ENCODE assay signal across 18 cellular contexts in the genomic region with DNA sequence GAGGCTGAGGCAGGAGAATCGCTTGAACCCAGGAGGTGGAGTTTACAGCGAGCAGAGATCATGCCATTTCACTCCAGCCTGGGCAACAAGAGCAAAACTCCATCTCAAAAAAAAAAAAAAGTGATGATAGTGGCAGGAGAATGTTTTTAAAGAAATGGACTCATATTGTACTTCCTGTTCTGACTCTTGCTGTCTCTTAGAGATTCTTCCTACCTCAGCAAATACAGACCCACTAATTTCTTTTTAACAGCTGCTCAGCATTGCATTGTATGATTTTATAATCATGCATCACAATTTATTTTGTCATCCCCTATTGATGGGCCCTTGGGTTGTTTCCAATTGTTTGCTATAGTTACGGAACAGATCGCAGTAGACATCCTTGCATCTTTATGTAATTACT. TPM values are rescaled to one million over a fixed set of nuclear protein-coding genes. Genes with fewer than 3 reads are reported as not detected.
DNase-seq lines count a peak whose midpoint lies in the region; ATAC-seq and TF ChIP-seq lines count a peak whose summit lies in the region.
"Had no signal": no experiment of that assay in that cellular context is flagged by ENCODE, and none has a peak within 500 bp of the region (broad histone marks: within the 10 kb centered on the region; RNA-seq: fewer than 3 reads in every experiment).

No MANE protein-coding gene starts in this region.

- peak overlapping the region; percentile 38 for H3K27ac Mint-ChIP-seq in activated CD8-positive, alpha-beta memory T cell treated with anti-CD3 and anti-CD28 coated beads, Interleukin-2, amount 10 ng/mL, durations not matched to agents 7 days and 5 days
- peak overlapping the region; percentile 88 for H3K27ac Mint-ChIP-seq in T-helper 17 cell

- peaks cover 43% of the 10 kb centered on the region for H3K4me1 Mint-ChIP-seq in activated CD8-positive, alpha-beta memory T cell treated with anti-CD3 and anti-CD28 coated beads, Interleukin-2, amount 10 ng/mL, durations not matched to agents 7 days and 5 days
- H3K4me1 Mint-ChIP-seq in T-helper 17 cell = peaks cover 34% of the 10 kb centered on the region

- H3K27me3 Mint-ChIP-seq in activated CD8-positive, alpha-beta memory T cell treated with anti-CD3 and anti-CD28 coated beads, Interleukin-2, amount 10 ng/mL, durations not matched to agents 7 days and 5 days = no peaks in the 10 kb centered on the region
- H3K27me3 Mint-ChIP-seq in T-helper 17 cell = no peaks in the 10 kb centered on the region
- H3K27me3 Mint-ChIP-seq: CD8-positive, alpha-beta memory T cell had no signal

- no peak overlapping the region for H3K4me3 Mint-ChIP-seq in activated CD8-positive, alpha-beta memory T cell treated with anti-CD3 and anti-CD28 coated beads, Interleukin-2, amount 10 ng/mL, durations not matched to agents 7 days and 5 days
- peak overlapping the region; percentile 61 for H3K4me3 Mint-ChIP-seq in T-helper 17 cell

- H3K36me3 Mint-ChIP-seq in activated CD8-positive, alpha-beta memory T cell treated with anti-CD3 and anti-CD28 coated beads, Interleukin-2, amount 10 ng/mL, durations not matched to agents 7 days and 5 days = peaks cover 30% of the 10 kb centered on the region
- H3K36me3 Mint-ChIP-seq in T-helper 17 cell (ENCODE audit: low read depth) = no peaks in the 10 kb centered on the region

- no peak overlapping the region for H3K4me3 ChIP-seq in fibroblast of pulmonary artery (replicated peaks; ENCODE audit: low read depth, low read length)

- ATAC-seq in activated CD8-positive, alpha-beta memory T cell treated with anti-CD3 and anti-CD28 coated beads, Interleukin-2, amount 10 ng/mL, durations not matched to agents 7 days and 5 days = no peak
- ATAC-seq in T-helper 17 cell (no peak), HG02588 (IDR thresholded peaks at IDR 0.05; ENCODE audit: unreplicated experiment) (no peak), HG02840 (IDR thresholded peaks at IDR 0.05; ENCODE audit: low FRiP score, unreplicated experiment) (no peak)
- ATAC-seq: PC-3 had no signal

- CTCF ChIA-PET in activated CD8-positive, alpha-beta memory T cell treated with anti-CD3 and anti-CD28 coated beads, Interleukin-2, amount 10 ng/mL, durations not matched to agents 7 days and 5 days (lab: Charles Lee) = interaction anchor here (0.9 to 5.5 kb wide), 6 partner anchors 8 to 175 kb away, joined by 3 to 42 read pairs (median 5); no protein-coding TSS in a partner anchor

- no peak for TF ChIP-seq CTCF in fibroblast of pulmonary artery (IDR thresholded peaks at IDR 0.05; ENCODE audit: low read length, missing control alignments)

- no peak for DNase-seq in activated CD8-positive, alpha-beta memory T cell treated with anti-CD3 and anti-CD28 coated beads, Interleukin-2, amount 10 ng/mL, durations not matched to agents 7 days and 5 days
- no peak for DNase-seq in activated CD8-positive, alpha-beta memory T cell treated with anti-CD3 and anti-CD28 coated beads for 24 hours
- DNase-seq in CD1c-positive myeloid dendritic cell (ENCODE audit: extremely low spot score) (peak; percentile 28), T-helper 17 cell (no peak), fibroblast of pulmonary artery (ENCODE audit: low read depth) (peak; percentile 29), germinal center (ENCODE audit: low spot score) (no peak)
- DNase-seq: ACHN; CD8-positive, alpha-beta memory T cell; DND-41; GF-D8; GOT3; KBM-7; NCI-H1092; NCI-H1694 treated with DMSO at 0.1 percent for 48 hours; NCI-H345; PC-3 had no signal

- peaks cover 6% of the 10 kb centered on the region for H3K9me3 Mint-ChIP-seq in activated CD8-positive, alpha-beta memory T cell treated with anti-CD3 and anti-CD28 coated beads, Interleukin-2, amount 10 ng/mL, durations not matched to agents 7 days and 5 days (ENCODE audit: low read depth)

- H3K9me3 ChIP-seq in T-helper 17 cell (ENCODE audit: control insufficient read depth, low read length, poor library complexity, severe bottlenecking) = no peaks in the 10 kb centered on the region

RNA-seq across cellular contexts. Expression of a gene that starts 8.8 kb away (rescaled TPM):
- 10 to 100 TPM; 13.4 to 24.4 TPM for total RNA-seq in activated CD8-positive, alpha-beta memory T cell treated with anti-CD3 and anti-CD28 coated beads, Interleukin-2, amount 10 ng/mL, durations not matched to agents 7 days and 5 days
- total RNA-seq in T-helper 17 cell = 1 to 10 TPM; 3.0 to 8.9 TPM

Comparison
In these comparisons a context has a peak if more than half of its experiments do, and no peak if none do; other contexts are left out.
1. DNase-seq: peak in CD1c-positive myeloid dendritic cell (single experiment) and fibroblast of pulmonary artery (single experiment); none in activated CD8-positive, alpha-beta memory T cell treated with anti-CD3 and anti-CD28 coated beads, Interleukin-2, amount 10 ng/mL, durations not matched to agents 7 days and 5 days (single experiment), activated CD8-positive, alpha-beta memory T cell treated with anti-CD3 and anti-CD28 coated beads for 24 hours (single experiment), T-helper 17 cell (0 of 3) and germinal center (single experiment).